In the genomic region with DNA sequence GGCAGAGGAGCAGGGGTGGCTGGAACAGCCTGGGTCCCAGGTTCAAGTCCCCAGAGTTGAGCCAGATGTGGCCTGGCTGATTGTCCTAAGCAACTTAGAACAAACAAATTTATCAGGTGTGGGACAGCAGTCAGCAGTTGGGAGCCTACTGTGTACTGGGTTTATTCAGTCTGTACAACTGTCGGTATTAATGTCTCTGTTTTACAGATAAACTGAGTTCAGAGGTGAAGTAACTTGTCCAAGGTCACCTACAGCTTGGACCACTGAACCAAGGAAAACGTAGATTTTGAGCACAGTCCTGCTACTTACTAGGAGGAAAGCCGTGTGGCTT, we compare ENCODE assay signal across 25 cellular contexts. TPM values are rescaled to one million over a fixed set of nuclear protein-coding genes. Genes with fewer than 3 reads are reported as not detected.
DNase-seq lines count a peak whose midpoint lies in the region; ATAC-seq and TF ChIP-seq lines count a peak whose summit lies in the region.
"Had no signal": no experiment of that assay in that cellular context is flagged by ENCODE, and none has a peak within 500 bp of the region (broad histone marks: within the 10 kb centered on the region; RNA-seq: fewer than 3 reads in every experiment).

No MANE protein-coding gene starts in this region.

- DNase-seq in cardiac muscle cell (ENCODE audit: low read depth in 1 of 2, low spot score in 1 of 2) (no peak), cardiac septum (ENCODE audit: low spot score) (no peak), left ventricle myocardium inferior (no peak), psoas muscle (no peak), right lobe of liver (no peak), NCI-H345 treated with DMSO at 0.1 percent for 48 hours (lab: John Stamatoyannopoulos, UW; ENCODE audit: unreplicated experiment) (no peak)
- DNase-seq: 8988T; ACHN; AML-193; BE2C; C1 segment of cervical spinal cord; Calu3; CD4-positive, alpha-beta memory T cell; COR-L47; DMS53; DMS79 treated with DMSO at 0.1 percent for 48 hours; GF-D8; GOT3; HFFc6 had no signal

- no peaks in the 10 kb centered on the region for H3K36me3 ChIP-seq in cardiac muscle cell
- H3K36me3 ChIP-seq in BLaER1 = no peaks in the 10 kb centered on the region
- H3K36me3 ChIP-seq in left ventricle myocardium inferior = no peaks in the 10 kb centered on the region
- no peaks in the 10 kb centered on the region for H3K36me3 ChIP-seq in psoas muscle (ENCODE audit: insufficient read depth in 1 of 2, low read depth in 1 of 2)
- H3K36me3 ChIP-seq in right lobe of liver = no peaks in the 10 kb centered on the region
- H3K36me3 ChIP-seq: BE2C, HAP-1 had no signal

- H3K27ac ChIP-seq in cardiac muscle cell (peak overlapping the region; percentile 26), BLaER1 (no peak overlapping the region), left ventricle myocardium inferior (replicated peaks) (peak overlapping the region; percentile 90), psoas muscle (peak overlapping the region; percentile 91), right lobe of liver (no peak overlapping the region)
- H3K27ac ChIP-seq: A549 had no signal

- H3K9ac ChIP-seq in BLaER1 = no peak overlapping the region

- no peaks in the 10 kb centered on the region for H4K20me1 ChIP-seq in BLaER1

- H3K4me3 ChIP-seq in cardiac muscle cell (no peak overlapping the region), BLaER1 (no peak overlapping the region), left ventricle myocardium inferior (no peak overlapping the region), psoas muscle (no peak overlapping the region), right lobe of liver (no peak overlapping the region)
- H3K4me3 ChIP-seq: A549, HAP-1 had no signal

- peak overlapping the region; percentile 80; the same call in 1 of the 2 replicates for H3K4me2 ChIP-seq in BLaER1
- H3K4me2 ChIP-seq: A549 had no signal

- TF ChIP-seq CTCF in cardiac muscle cell (IDR thresholded peaks at IDR 0.05; ENCODE audit: low read depth, low read length) = no peak
- no peak for TF ChIP-seq CTCF in left ventricle myocardium inferior (IDR thresholded peaks at IDR 0.05; ENCODE audit: borderline replicate concordance)
- no peak for TF ChIP-seq CTCF in psoas muscle (IDR thresholded peaks at IDR 0.05)
- TF ChIP-seq CTCF in right lobe of liver (IDR thresholded peaks at IDR 0.05) = no peak

- ATAC-seq in psoas muscle (no peak), right lobe of liver (no peak), HG03442 (IDR thresholded peaks at IDR 0.05; ENCODE audit: unreplicated experiment) (no peak)
- ATAC-seq: A549 had no signal

- H3K4me1 ChIP-seq in cardiac muscle cell (ENCODE audit: low read depth) = peaks cover 34% of the 10 kb centered on the region
- H3K4me1 ChIP-seq in BLaER1 = peaks cover 41% of the 10 kb centered on the region
- H3K4me1 ChIP-seq in left ventricle myocardium inferior = peaks cover 56% of the 10 kb centered on the region
- peaks cover 70% of the 10 kb centered on the region for H3K4me1 ChIP-seq in psoas muscle
- H3K4me1 ChIP-seq in right lobe of liver = peaks cover 0 to 5% (median 0%) of the 10 kb centered on the region in 4 donors
- H3K4me1 ChIP-seq: BE2C, HAP-1 had no signal

- no peak for TF ChIP-seq POLR2A in right lobe of liver (IDR thresholded peaks at IDR 0.05)

- H3K27me3 ChIP-seq in cardiac muscle cell (no peaks in the 10 kb centered on the region), BLaER1 (no peaks in the 10 kb centered on the region), left ventricle myocardium inferior (ENCODE audit: low read depth) (peaks cover 3% of the 10 kb centered on the region), psoas muscle (ENCODE audit: insufficient read depth in 3 of 3, low read length in 2 of 3) (no peaks in the 10 kb centered on the region), right lobe of liver (no peaks in the 10 kb centered on the region)
- H3K27me3 ChIP-seq: BE2C had no signal

- intact Hi-C loops in cardiac septum (cut with DNase I) = loop anchor here (2.0 kb wide), 1 partner anchor 15 kb away; the partner anchor contains the start of gene TRIM63
- intact Hi-C loops in left ventricle myocardium inferior (cut with micrococcal nuclease) = no loop called here
- intact Hi-C loops in psoas muscle (cut with DNase I) = no loop called here
- intact Hi-C loops in right lobe of liver (cut with DNase I) = no loop called here

- H3K9me3 ChIP-seq in cardiac muscle cell (ENCODE audit: low read depth) (no peaks in the 10 kb centered on the region), BLaER1 (no peaks in the 10 kb centered on the region), left ventricle myocardium inferior (replicated peaks) (no peaks in the 10 kb centered on the region), psoas muscle (no peaks in the 10 kb centered on the region), right lobe of liver (no peaks in the 10 kb centered on the region)
- H3K9me3 ChIP-seq: A549, BE2C, HAP-1 had no signal

- WGBS in psoas muscle, 3 donors = 58 to 88% (median 64%) methylated on average over 3 of the region's 3 CpGs
- 64% methylated on average over 3 of the region's 3 CpGs for WGBS in right lobe of liver (ENCODE audit: insufficient coverage, low coverage, low lambda C conversion rate, missing lambda C conversion rate)

RNA-seq across cellular contexts. Expression of gene TRIM63, which starts 14.6 kb away (rescaled TPM):
- total RNA-seq in cardiac muscle cell (29.4 and 39.6 TPM in 2 replicates), cardiac septum (123 TPM), left ventricle myocardium inferior (203 TPM), psoas muscle (1,000 to 10,000 TPM in 1 of 4 donors, 100 to 1,000 TPM in 2, 10 to 100 TPM in 1; 74.2 to 2,937 (median 350) TPM), right lobe of liver (1 to 10 TPM in 1 of 6 experiments, under 1 TPM in 2, not detected in 3; 0.18 to 3.5 (median 0.49) TPM)
- polyA plus RNA-seq in cardiac muscle cell (25.8 and 32.8 TPM in 2 replicates), psoas muscle (1,000 to 10,000 TPM in 2 of 3 donors, 100 to 1,000 TPM in 1; 369 to 2,799 (median 1,951) TPM)
- total RNA-seq: Calu3; CD4-positive, alpha-beta memory T cell; Daoy; G401; HFFc6 had no signal
- polyA plus RNA-seq: A549; CD4-positive, alpha-beta memory T cell had no signal

RNA-seq across cellular contexts. Expression of gene PDIK1L, which starts 29.6 kb away (rescaled TPM):
- total RNA-seq in cardiac muscle cell (3.7 and 8.5 TPM in 2 replicates), cardiac septum (3.5 TPM), left ventricle myocardium inferior (4.2 TPM), psoas muscle (1 to 10 TPM; 3.1 to 7.0 (median 5.3) TPM), right lobe of liver (1 to 10 TPM; 3.8 to 7.5 (median 5.1) TPM)
- polyA plus RNA-seq in cardiac muscle cell (4.2 and 7.1 TPM in 2 replicates), psoas muscle (1 to 10 TPM; 1.4 to 5.8 (median 2.4) TPM)

RNA-seq across cellular contexts. Expression of gene SLC30A2, which starts 36.1 kb away (rescaled TPM):
- total RNA-seq in cardiac muscle cell (1.3 and 1.5 TPM in 2 replicates), cardiac septum (5.0 TPM), left ventricle myocardium inferior (7.1 TPM), psoas muscle (1 to 10 TPM in 3 of 4 donors, under 1 TPM in 1; 0.32 to 7.8 (median 4.2) TPM), right lobe of liver (under 1 TPM in 5 of 6 experiments, not detected in 1; 0.07 to 0.31 (median 0.22) TPM)
- polyA plus RNA-seq in cardiac muscle cell (0.16 and 1.8 TPM in 2 replicates), psoas muscle (1 to 10 TPM in 1 of 3 donors, under 1 TPM in 2; 0.21 to 1.2 (median 0.70) TPM)
- total RNA-seq: Calu3; CD4-positive, alpha-beta memory T cell; Daoy; HFFc6 had no signal
- polyA plus RNA-seq: A549; CD4-positive, alpha-beta memory T cell had no signal

Comparison
In these comparisons a context has a peak if more than half of its experiments do, and no peak if none do; other contexts are left out.
1. H3K27ac ChIP-seq: peak in cardiac muscle cell (single experiment), left ventricle myocardium inferior (single experiment) and psoas muscle (single experiment); none in BLaER1 (single experiment) and right lobe of liver (0 of 3).